In the genomic region with DNA sequence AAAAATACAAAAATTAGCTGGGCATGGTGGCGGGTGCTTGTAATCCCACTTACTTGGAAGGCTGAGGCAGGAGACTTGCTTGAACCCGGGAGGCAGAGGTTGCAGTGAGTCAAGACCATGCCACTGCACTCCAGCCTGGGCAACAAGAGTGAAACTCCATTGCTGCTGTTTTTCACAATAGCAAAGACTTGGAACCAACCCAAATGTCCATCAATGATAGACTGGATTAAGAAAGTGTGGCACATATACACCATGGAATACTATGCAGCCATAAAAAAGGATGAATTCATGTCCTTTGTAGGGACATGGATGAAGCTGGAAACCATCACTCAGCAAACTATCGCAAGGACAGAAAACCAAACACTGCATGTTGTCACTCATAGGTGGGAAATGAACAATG, we compare ENCODE assay signal across 12 cellular contexts. TPM values are rescaled to one million over a fixed set of nuclear protein-coding genes. Genes with fewer than 3 reads are reported as not detected.
"Had no signal": no experiment of that assay in that cellular context is flagged by ENCODE, and none has a peak within 500 bp of the region (broad histone marks: within the 10 kb centered on the region; RNA-seq: fewer than 3 reads in every experiment).

No MANE protein-coding gene starts in this region.

RNA-seq across cellular contexts. Expression of a gene that starts 31.6 kb away (rescaled TPM):
- total RNA-seq: ascending aorta had no signal

RNA-seq across cellular contexts. Expression of a gene that starts 41.8 kb away (rescaled TPM):
- total RNA-seq: activated naive CD4-positive, alpha-beta T cell treated with anti-CD3 and anti-CD28 coated beads for 36 hours; activated naive CD8-positive, alpha-beta T cell treated with anti-CD3 and anti-CD28 coated beads for 36 hours; activated naive CD8-positive, alpha-beta T cell treated with anti-CD3 and anti-CD28 coated beads, Interleukin-2, amount 10 ng/mL, durations not matched to agents 7 days and 5 days; activated T-cell treated with anti-CD3 and anti-CD28 coated beads, Interleukin-2, amount 50 U/mL, for 4 hours; activated T-helper 1 cell treated with anti-CD3 and anti-CD28 coated beads, Interleukin-12 subunit alpha, Interleukin-12 subunit beta, Interleukin-2, Interleukin-4 antibody, amounts not matched to agents 30 ng/mL and 10 ng/mL and 1 ng/mL, durations not matched to agents 14 hours and 24 hours and 36 hours; activated T-helper 17 cell treated with anti-CD3 and anti-CD28 coated beads, Interleukin-2, amount 50 U/mL, for 72 hours; ascending aorta; body of pancreas had no signal

RNA-seq across cellular contexts. Expression of a gene that starts 50.3 kb away (rescaled TPM):
- total RNA-seq: activated naive CD4-positive, alpha-beta T cell treated with anti-CD3 and anti-CD28 coated beads for 36 hours; activated naive CD4-positive, alpha-beta T cell treated with anti-CD3 and anti-CD28 coated beads, Interleukin-2, amount 50 U/mL, for 72 hours; activated naive CD8-positive, alpha-beta T cell treated with anti-CD3 and anti-CD28 coated beads, Interleukin-2, amount 10 ng/mL, durations not matched to agents 7 days and 5 days; activated T-cell treated with anti-CD3 and anti-CD28 coated beads, Interleukin-2, amount 50 U/mL, for 4 hours; activated T-helper 1 cell treated with anti-CD3 and anti-CD28 coated beads, Interleukin-12 subunit alpha, Interleukin-12 subunit beta, Interleukin-2, Interleukin-4 antibody, amounts not matched to agents 30 ng/mL and 10 ng/mL and 1 ng/mL, durations not matched to agents 14 hours and 24 hours and 36 hours; activated T-helper 17 cell treated with anti-CD3 and anti-CD28 coated beads, Interleukin-2, amount 50 U/mL, for 72 hours; activated T-helper 2 cell treated with anti-CD3 and anti-CD28 coated beads, Interferon-gamma antibody, Interleukin-2, Interleukin-4, amounts not matched to agents 10 μg/mL and 5 μg/mL and 100 μg/mL, durations not matched to agents 14 hours and 24 hours and 36 hours; aorta; ascending aorta; astrocyte; body of pancreas had no signal
